8 cellular contexts compared by ENCODE assay signal in genomic region chr13:73767191-73767741, GRCh38.
DNase-seq lines count a peak whose midpoint lies in the region; ATAC-seq and TF ChIP-seq lines count a peak whose summit lies in the region.

No MANE protein-coding gene starts in this region.

- peaks cover 56% of the 10 kb centered on the region for H3K4me1 Mint-ChIP-seq in nephron

- H3K4me3 ChIP-seq in HUES64 (ENCODE audit: low read length) (no peak overlapping the region), Peyer's patch (no peak overlapping the region)

- no peaks in the 10 kb centered on the region for H3K27me3 Mint-ChIP-seq in nephron (ENCODE audit: low read depth)

- TF ChIP-seq CTCF in nephron (IDR thresholded peaks at IDR 0.05; ENCODE audit: unreplicated experiment in 3 of 3) (no peak), Peyer's patch (IDR thresholded peaks at IDR 0.05) (no peak)

- H3K27me3 ChIP-seq in HUES64 (ENCODE audit: insufficient read depth, low read length) (no peaks in the 10 kb centered on the region), Peyer's patch (no peaks in the 10 kb centered on the region)

- no peaks in the 10 kb centered on the region for H3K9me3 ChIP-seq in HUES64 (ENCODE audit: insufficient read depth, low read depth, low read length)
- no peaks in the 10 kb centered on the region for H3K9me3 ChIP-seq in Peyer's patch

- peak overlapping the region in 1 of 3 experiments; percentile 26 for H3K4me3 Mint-ChIP-seq in nephron

- no peak for TF ChIP-seq POLR2A in Peyer's patch (IDR thresholded peaks at IDR 0.05)

- ATAC-seq in GM18870 (IDR thresholded peaks at IDR 0.05; ENCODE audit: unreplicated experiment) (peak; percentile 36), GM21529 (IDR thresholded peaks at IDR 0.05; ENCODE audit: unreplicated experiment) (no peak)

- H3K27ac ChIP-seq in HUES64 (ENCODE audit: low read depth, low read length) (peak overlapping the region; percentile 85), cingulate gyrus (ENCODE audit: low read depth, low read length) (peak overlapping the region; percentile 42), Peyer's patch (peak overlapping the region in 2 of 4 donors; percentile 40 to 53)

- peak overlapping the region; percentile 99 for H3K27ac Mint-ChIP-seq in nephron

- peaks cover 8% of the 10 kb centered on the region for H3K36me3 Mint-ChIP-seq in nephron (ENCODE audit: low read depth)

- peaks cover 48% of the 10 kb centered on the region for H3K4me1 ChIP-seq in HUES64 (ENCODE audit: insufficient read depth, low read length)
- H3K4me1 ChIP-seq in Peyer's patch = peaks cover 0 to 26% (median 4%) of the 10 kb centered on the region in 4 donors

- H3K36me3 ChIP-seq in HUES64 (ENCODE audit: insufficient read depth, low read length) (no peaks in the 10 kb centered on the region), Peyer's patch (no peaks in the 10 kb centered on the region)

- WGBS in HUES64 = 16% methylated on average over 3 of the region's 3 CpGs

- in situ Hi-C loops in G401 (cut with HindIII; ENCODE audit: low sequenced_read_pairs) = no loop called here

- H3K9me3 Mint-ChIP-seq in nephron = no peaks in the 10 kb centered on the region

- no peak overlapping the region for H3K9ac ChIP-seq in HUES64 (ENCODE audit: low read depth, low read length)

- DNase-seq in Peyer's patch (no peak), G401 (ENCODE audit: low spot score) (no peak)
- no peak for DNase-seq in activated CD4-positive, alpha-beta T cell treated with anti-CD3 and anti-CD28 coated beads, Interleukin-2, amount 50 U/mL, for 1 hour
